14 cellular contexts compared by ENCODE assay signal in genomic region chr21:43004926-43005325, GRCh38. TPM values are rescaled to one million over a fixed set of nuclear protein-coding genes. Genes with fewer than 3 reads are reported as not detected.
DNase-seq lines count a peak whose midpoint lies in the region; ATAC-seq, FAIRE-seq and TF ChIP-seq lines count a peak whose summit lies in the region.
"Had no signal": no experiment of that assay in that cellular context is flagged by ENCODE, and none has a peak within 500 bp of the region (broad histone marks: within the 10 kb centered on the region; RNA-seq: fewer than 3 reads in every experiment).

No MANE protein-coding gene starts in this region.

- H3K9ac ChIP-seq in H1 (replicated peaks in 1 of 4; ENCODE audit: extremely low read depth in 1 of 4, low read depth in 3 of 4, low read length in 3 of 4): no peak overlapping the region
- H3K9ac ChIP-seq: BLaER1 treated with 17β-estradiol and CSF1 and Interleukin-3, amounts not matched to agents 10 nM and 100 nM had no signal

- H3K79me1 ChIP-seq in H1 (ENCODE audit: low read depth, low read length): 0 out of 2 replicates have a peak, but pooled peaks cover 2% of the 10 kb centered on the region

- no peak for TF ChIP-seq EP300 in H1 (IDR thresholded peaks at IDR 0.05; ENCODE audit: borderline replicate concordance in 1 of 2, low read depth in 2 of 2, low read length in 2 of 2)

- peaks cover 20% of the 10 kb centered on the region for H3K4me1 Mint-ChIP-seq in GM23338
- peaks cover 34% of the 10 kb centered on the region for H3K4me1 Mint-ChIP-seq in WTC11
- H3K4me1 Mint-ChIP-seq in nephron progenitor cell: peaks cover 21% of the 10 kb centered on the region
- no peaks in the 10 kb centered on the region for H3K4me1 Mint-ChIP-seq in activated CD8-positive, alpha-beta T cell treated with anti-CD3 and anti-CD28 coated beads for 36 hours (ENCODE audit: low read depth)

- H3K27me3 ChIP-seq in GM23338 (ENCODE audit: insufficient read depth) (no peaks in the 10 kb centered on the region), H1 (replicated peaks in 1 of 4; ENCODE audit: control insufficient read depth in 3 of 4, extremely low read depth in 1 of 4, insufficient read depth in 3 of 4, low read length in 3 of 4) (no peaks in the 10 kb centered on the region), pancreas (no peaks in the 10 kb centered on the region)
- H3K27me3 ChIP-seq: BLaER1 treated with 17β-estradiol and CSF1 and Interleukin-3, amounts not matched to agents 10 nM and 100 nM had no signal

- peaks cover 3 to 4% of the 10 kb centered on the region in 2 experiments; a peak in 2 of 4 replicates for H3K9me3 ChIP-seq in H1 (ENCODE audit: insufficient read depth in 2 of 2, low read depth in 1 of 2, low read length in 1 of 2)
- H3K9me3 ChIP-seq in pancreas: no peaks in the 10 kb centered on the region

- H2BK20ac ChIP-seq in H1 (ENCODE audit: low read length): no peak overlapping the region

- H3K4ac ChIP-seq in H1 (replicated peaks; ENCODE audit: insufficient read length, low read depth, low read length): no peak overlapping the region

- whole genome bisulfite sequencing in H1 (ENCODE audit: extremely low coverage in 1 of 2, insufficient coverage in 1 of 2, insufficient read length in 1 of 2, insufficient replicate concordance in 2 of 2, low coverage in 1 of 2, low lambda C conversion rate in 2 of 2, missing lambda C conversion rate in 1 of 2), 2 experiments: 83% methylated on average over 8 of the region's 8 CpGs; no CpG with 5 or more reads in 1 of the 2 experiments
- 60 to 67% methylated on average over 8 of the region's 8 CpGs for WGBS in pancreas, 2 donors

- no peak overlapping the region for H3K27ac Mint-ChIP-seq in GM23338
- peak overlapping the region; percentile 4; the same call in 1 of the 2 replicates for H3K27ac Mint-ChIP-seq in WTC11
- peak overlapping the region; percentile 29 for H3K27ac Mint-ChIP-seq in nephron progenitor cell
- no peak overlapping the region for H3K27ac Mint-ChIP-seq in activated CD8-positive, alpha-beta T cell treated with anti-CD3 and anti-CD28 coated beads for 36 hours

- H3K9me3 Mint-ChIP-seq in GM23338: peaks cover 21% of the 10 kb centered on the region
- peaks cover 19% of the 10 kb centered on the region for H3K9me3 Mint-ChIP-seq in WTC11
- H3K9me3 Mint-ChIP-seq in nephron progenitor cell: peaks cover 28% of the 10 kb centered on the region
- H3K9me3 Mint-ChIP-seq in activated CD8-positive, alpha-beta T cell treated with anti-CD3 and anti-CD28 coated beads for 36 hours: peaks cover 5% of the 10 kb centered on the region

- H3K36me3 Mint-ChIP-seq in GM23338 (ENCODE audit: low read depth) (peaks cover 55% of the 10 kb centered on the region), WTC11 (peaks cover 63% of the 10 kb centered on the region), nephron progenitor cell (ENCODE audit: low read depth) (peaks cover 78% of the 10 kb centered on the region)
- peaks cover 19% of the 10 kb centered on the region for H3K36me3 Mint-ChIP-seq in activated CD8-positive, alpha-beta T cell treated with anti-CD3 and anti-CD28 coated beads for 36 hours (ENCODE audit: low read depth)

- H4K5ac ChIP-seq in H1 (ENCODE audit: insufficient read length, low read depth, low read length): no peak overlapping the region

- H2BK15ac ChIP-seq in H1 (ENCODE audit: low read length): no peak overlapping the region

- no peak for TF ChIP-seq RAD21 in H1 (IDR thresholded peaks at IDR 0.05 in 1 of 2, conservative IDR thresholded peaks at IDR 0.05 in 1 of 2; ENCODE audit: low read depth in 2 of 2, low read length in 2 of 2)

- no peak for FAIRE-seq in H1 (lab: Jason Lieb, UNC)
- FAIRE-seq in pancreas (lab: Jason Lieb, UNC): no peak
- FAIRE-seq: GM18507 had no signal

- peak overlapping the region; percentile 56; the same call in 1 of the 2 replicates for H2BK5ac ChIP-seq in H1 (ENCODE audit: low read depth, low read length)

- H3K23ac ChIP-seq in H1 (ENCODE audit: insufficient read length): no peak overlapping the region

- peaks cover 12% of the 10 kb centered on the region; the same call in 1 of the 2 replicates for H3F3A ChIP-seq in GM23338 (replicated peaks; ENCODE audit: low read depth)

- no peak overlapping the region for H4K8ac ChIP-seq in H1 (ENCODE audit: extremely low read depth, insufficient read depth, low read length)

- no peak for TF ChIP-seq CTCF in GM23338 (conservative IDR thresholded peaks at IDR 0.05; ENCODE audit: low read depth in 2 of 2)
- TF ChIP-seq CTCF in WTC11 (IDR thresholded peaks at IDR 0.05): no peak
- no peak for TF ChIP-seq CTCF in H1 (IDR thresholded peaks at IDR 0.05; ENCODE audit: control extremely low read depth in 1 of 3, insufficient read depth in 1 of 3, low read depth in 1 of 3, low read length in 3 of 3)
- no peak for TF ChIP-seq CTCF in nephron progenitor cell (IDR thresholded peaks at IDR 0.05)
- no peak for TF ChIP-seq CTCF in activated CD8-positive, alpha-beta T cell treated with anti-CD3 and anti-CD28 coated beads for 36 hours (IDR thresholded peaks at IDR 0.05)
- no peak for TF ChIP-seq CTCF in pancreas (IDR thresholded peaks at IDR 0.05)

- peak; percentile 22; the same call in 2 of the 3 replicates for ATAC-seq in GM23338
- no peak for ATAC-seq in WTC11
- ATAC-seq in HG02938 (IDR thresholded peaks at IDR 0.05; ENCODE audit: unreplicated experiment): no peak
- ATAC-seq in activated CD8-positive, alpha-beta T cell treated with anti-CD3 and anti-CD28 coated beads for 36 hours: no peak
- ATAC-seq in pancreas: no peak
- ATAC-seq: HCT116 had no signal

- H3K14ac ChIP-seq in H1 (ENCODE audit: insufficient read length): no peak overlapping the region

- H2AFZ ChIP-seq in GM23338 (no peak overlapping the region), H1 (ENCODE audit: low read length) (no peak overlapping the region)

- H3K27ac ChIP-seq in GM23338 (ENCODE audit: low read depth): peak overlapping the region; percentile 55; the same call in 1 of the 2 replicates
- no peak overlapping the region for H3K27ac ChIP-seq in H1 (ENCODE audit: low read depth, low read length)
- H3K27ac ChIP-seq in pancreas: no peak overlapping the region
- H3K27ac ChIP-seq: BLaER1 treated with 17β-estradiol and CSF1 and Interleukin-3, amounts not matched to agents 10 nM and 100 nM; HL-60 had no signal

- no peak overlapping the region for H2AK5ac ChIP-seq in H1 (ENCODE audit: low read depth, low read length)

- intact Hi-C loops in activated CD8-positive, alpha-beta T cell treated with anti-CD3 and anti-CD28 coated beads for 36 hours (cut with micrococcal nuclease): no loop called here
- intact Hi-C loops in pancreas (cut with DNase I): no loop called here

- peak overlapping the region; percentile 42; the same call in 1 of the 2 replicates for H2BK12ac ChIP-seq in H1 (ENCODE audit: low read depth, low read length)

- TF ChIP-seq POLR2A in H1 (IDR thresholded peaks at IDR 0.05; ENCODE audit: control extremely low read depth in 1 of 2, low read depth in 2 of 2, low read length in 2 of 2): no peak

- H3K36me3 ChIP-seq in GM23338 (ENCODE audit: insufficient read depth): peaks cover 10% of the 10 kb centered on the region
- H3K36me3 ChIP-seq in H1 (ENCODE audit: control insufficient read depth in 2 of 4, insufficient read depth in 4 of 4, low read length in 3 of 4): peaks cover 3 to 22% (median 8%) of the 10 kb centered on the region in 4 experiments; a peak in 7 of 8 replicates
- no peaks in the 10 kb centered on the region for H3K36me3 ChIP-seq in pancreas

- no peaks in the 10 kb centered on the region for H4K20me1 ChIP-seq in GM23338 (replicated peaks; ENCODE audit: insufficient read depth)
- no peaks in the 10 kb centered on the region for H4K20me1 ChIP-seq in H1 (replicated peaks in 1 of 2; ENCODE audit: control insufficient read depth in 1 of 2, insufficient read depth in 2 of 2, low read length in 2 of 2)

- 0 out of 2 replicates have a peak, but pooled peaks cover 2% of the 10 kb centered on the region for H3K79me2 ChIP-seq in GM23338 (replicated peaks; ENCODE audit: insufficient read depth)
- H3K79me2 ChIP-seq in H1 (ENCODE audit: control insufficient read depth in 1 of 2, insufficient read depth in 2 of 2, low read length in 2 of 2): peaks cover 0 to 3% of the 10 kb centered on the region in 2 experiments; a peak in 1 of 4 replicates

- H3K4me3 ChIP-seq in GM23338: no peak overlapping the region
- no peak overlapping the region for H3K4me3 ChIP-seq in H1 (ENCODE audit: extremely low read depth in 1 of 4, insufficient read depth in 2 of 4, low read depth in 3 of 4, low read length in 4 of 4)
- no peak overlapping the region for H3K4me3 ChIP-seq in pancreas
- H3K4me3 ChIP-seq: BLaER1 treated with 17β-estradiol and CSF1 and Interleukin-3, amounts not matched to agents 10 nM and 100 nM had no signal

- H3K4me1 ChIP-seq in GM23338 (ENCODE audit: insufficient read depth) (peaks cover 11% of the 10 kb centered on the region), H1 (replicated peaks in 1 of 4; ENCODE audit: control insufficient read depth in 3 of 4, insufficient read depth in 4 of 4, low read length in 3 of 4) (peaks cover 0 to 3% (median 1%) of the 10 kb centered on the region in 4 experiments; a peak in 2 of 7 replicates), pancreas (peaks cover 7 to 16% (median 14%) of the 10 kb centered on the region in 3 donors)
- H3K4me1 ChIP-seq: BLaER1 treated with 17β-estradiol and CSF1 and Interleukin-3, amounts not matched to agents 10 nM and 100 nM had no signal

- H3K4me3 Mint-ChIP-seq in GM23338 (no peak overlapping the region), WTC11 (no peak overlapping the region), nephron progenitor cell (no peak overlapping the region)
- no peak overlapping the region for H3K4me3 Mint-ChIP-seq in activated CD8-positive, alpha-beta T cell treated with anti-CD3 and anti-CD28 coated beads for 36 hours
- H3K4me3 Mint-ChIP-seq: CD4-positive, CD25-positive, alpha-beta regulatory T cell had no signal

- H3K56ac ChIP-seq in H1 (replicated peaks; ENCODE audit: insufficient read length, low read depth, low read length): no peak overlapping the region

- no peak overlapping the region for H3K18ac ChIP-seq in H1 (ENCODE audit: extremely low read depth, low read length)

- H3K4me2 ChIP-seq in GM23338 (no peak overlapping the region), H1 (ENCODE audit: insufficient read depth in 1 of 2, low read depth in 2 of 2, low read length in 2 of 2) (no peak overlapping the region)
- H3K4me2 ChIP-seq: BLaER1 treated with 17β-estradiol and CSF1 and Interleukin-3, amounts not matched to agents 10 nM and 100 nM had no signal

- H2BK120ac ChIP-seq in H1 (replicated peaks; ENCODE audit: low read depth, low read length): no peak overlapping the region

- H3K9me2 ChIP-seq in GM23338 (ENCODE audit: insufficient read depth): no peaks in the 10 kb centered on the region

- H3K23me2 ChIP-seq in H1 (ENCODE audit: low read depth, low read length): no peaks in the 10 kb centered on the region

- CTCF ChIA-PET in WTC11 (lab: Charles Lee) (no interaction called here), H1 (lab: Charles Lee; ENCODE audit: partially characterized antibody) (no interaction called here)
- CTCF ChIA-PET in activated CD8-positive, alpha-beta T cell treated with anti-CD3 and anti-CD28 coated beads for 36 hours (lab: Charles Lee): no interaction called here

- H4K91ac ChIP-seq in H1 (replicated peaks; ENCODE audit: insufficient read length, low read length): no peak overlapping the region

- DNase-seq in GM23338 (ENCODE audit: low spot score): no peak
- DNase-seq in WTC11 (ENCODE audit: low spot score): no peak
- DNase-seq in H1 (ENCODE audit: low read depth in 1 of 2, low spot score in 2 of 2): no peak
- no peak for DNase-seq in nephron progenitor cell
- DNase-seq in DMS153 treated with DMSO at 0.1 percent for 48 hours (lab: John Stamatoyannopoulos, UW; ENCODE audit: unreplicated experiment): no peak
- no peak for DNase-seq in activated CD8-positive, alpha-beta T cell treated with anti-CD3 and anti-CD28 coated beads for 36 hours
- no peak for DNase-seq in pancreas
- DNase-seq: ACHN; CD4-positive, CD25-positive, alpha-beta regulatory T cell had no signal

- peaks cover 3% of the 10 kb centered on the region for H3K27me3 Mint-ChIP-seq in GM23338 (ENCODE audit: insufficient read depth, low read depth, poor library complexity)
- no peaks in the 10 kb centered on the region for H3K27me3 Mint-ChIP-seq in WTC11 (ENCODE audit: low read depth)
- H3K27me3 Mint-ChIP-seq in nephron progenitor cell (ENCODE audit: low read depth, poor library complexity): peaks cover 2% of the 10 kb centered on the region
- H3K27me3 Mint-ChIP-seq in activated CD8-positive, alpha-beta T cell treated with anti-CD3 and anti-CD28 coated beads for 36 hours: no peaks in the 10 kb centered on the region
- H3K27me3 Mint-ChIP-seq: CD4-positive, CD25-positive, alpha-beta regulatory T cell had no signal

- POLR2A ChIA-PET in WTC11 (lab: Charles Lee): no interaction called here
- POLR2A ChIA-PET in H1 (lab: Charles Lee; ENCODE audit: partially characterized antibody): interaction anchor here (1.1 to 1.5 kb wide), 2 partner anchors 13 to 88 kb away, joined by 3 to 4 read pairs; no protein-coding TSS in a partner anchor
- POLR2A ChIA-PET in activated CD8-positive, alpha-beta T cell treated with anti-CD3 and anti-CD28 coated beads for 36 hours (lab: Charles Lee): no interaction called here

RNA-seq across cellular contexts. Expression of gene PKNOX1, which starts 30.6 kb away (rescaled TPM):
- total RNA-seq in GM23338 (2014; rRNA removed; shearing (Covaris generic)): 21.9 and 29.9 TPM in 2 replicates
- polyA plus RNA-seq in GM23338 (2016; fragmentation: Nextera tagmentation; extraction: Ambion mirVana): 76.7 and 79.9 TPM in 2 replicates
- total RNA-seq in WTC11 (2021): 21.2 to 25.2 TPM (median 23.0 TPM) in 3 replicates
- total RNA-seq in H1 (2021; fragmentation: NEBNext Ultra II Directional; extraction: Animal tissue kit (Norgen Biotek cat#: 25700)): 31.3 and 31.9 TPM in 2 replicates
- 20.4 and 30.7 TPM in 2 replicates for polyA plus RNA-seq in H1 (2011; rRNA removed)
- polyA plus RNA-seq in H1 (2011; cell fraction: cytosol; rRNA removed): 36.3 TPM
- polyA plus RNA-seq in H1 (2011; cell fraction: nucleus; rRNA removed): 27.8 TPM
- polyA plus RNA-seq in H1 (2012, experiment 1 of 2): 15.7 to 22.7 TPM (median 18.7 TPM) in 4 replicates
- 5.0 TPM for polyA plus RNA-seq in H1 (2012, experiment 2 of 2)
- polyA plus RNA-seq in H1 (2013, experiment 1 of 2): 10.9 TPM
- polyA plus RNA-seq in H1 (2013, experiment 2 of 2): 9.7 TPM
- polyA minus RNA-seq in H1 (2011; rRNA and poly(A)+ RNA removed): 56.6 and 90.5 TPM in 2 replicates
- 19.1 TPM for polyA minus RNA-seq in H1 (2011; cell fraction: cytosol; rRNA and poly(A)+ RNA removed)
- polyA minus RNA-seq in H1 (2011; cell fraction: nucleus; rRNA and poly(A)+ RNA removed): 56.2 TPM
- total RNA-seq in activated CD8-positive, alpha-beta T cell treated with anti-CD3 and anti-CD28 coated beads for 36 hours: 10 to 100 TPM; 12.6 to 14.1 TPM
- 10 to 100 TPM in 1 of 6 donors, 1 to 10 TPM in 5; 5.2 to 10.2 (median 6.0) TPM for total RNA-seq in pancreas
- 1 to 10 TPM; 6.0 to 8.2 TPM for polyA plus RNA-seq in pancreas

Comparison
In these comparisons a context has a peak if more than half of its experiments do, and no peak if none do; other contexts are left out.
1. H3K27ac Mint-ChIP-seq: peak in WTC11 (single experiment) and nephron progenitor cell (single experiment); none in GM23338 (single experiment) and activated CD8-positive, alpha-beta T cell treated with anti-CD3 and anti-CD28 coated beads for 36 hours (single experiment).